In the genomic region with DNA sequence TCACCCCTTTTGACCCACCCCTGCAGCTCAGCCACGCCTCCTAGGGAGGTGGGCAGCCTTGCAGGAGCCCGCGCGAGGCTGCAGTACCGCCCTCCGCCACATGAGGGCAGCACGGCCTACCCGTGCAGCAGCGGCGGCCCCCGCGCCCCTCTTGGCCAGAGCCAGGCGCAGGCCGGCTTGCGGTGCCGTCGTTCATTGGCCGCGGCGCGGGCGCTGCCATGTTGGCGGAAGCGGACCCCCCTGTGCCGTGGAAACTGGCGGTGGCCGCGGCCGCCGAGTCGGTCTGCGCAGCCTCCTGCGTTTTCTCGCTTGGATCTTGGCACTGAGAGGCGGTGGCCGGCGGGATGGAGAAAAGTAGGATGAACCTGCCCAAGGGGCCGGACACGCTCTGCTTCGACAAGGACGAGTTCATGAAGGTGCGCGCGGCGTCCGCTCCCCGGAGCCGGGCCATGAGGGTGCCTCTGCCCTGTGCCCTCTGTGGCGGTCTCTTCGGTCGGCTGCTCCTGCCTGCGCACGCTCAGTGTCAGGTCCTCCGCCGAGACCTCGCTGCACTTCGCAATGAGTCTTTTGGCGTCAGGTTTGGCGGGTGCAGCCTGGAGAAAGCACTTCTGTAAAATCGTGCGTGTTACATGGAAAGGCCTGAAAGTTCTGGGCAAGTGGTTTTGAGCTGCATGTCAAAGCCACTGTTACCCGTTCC, we compare ENCODE assay signal across 8 cellular contexts. TPM values are rescaled to one million over a fixed set of nuclear protein-coding genes. Genes with fewer than 3 reads are reported as not detected.
A peak's percentile ranks its signal among the peaks of the same experiment; 100 is the strongest.
DNase-seq lines count a peak whose midpoint lies in the region; ATAC-seq, FAIRE-seq and TF ChIP-seq lines count a peak whose summit lies in the region.

A gene with protein sequence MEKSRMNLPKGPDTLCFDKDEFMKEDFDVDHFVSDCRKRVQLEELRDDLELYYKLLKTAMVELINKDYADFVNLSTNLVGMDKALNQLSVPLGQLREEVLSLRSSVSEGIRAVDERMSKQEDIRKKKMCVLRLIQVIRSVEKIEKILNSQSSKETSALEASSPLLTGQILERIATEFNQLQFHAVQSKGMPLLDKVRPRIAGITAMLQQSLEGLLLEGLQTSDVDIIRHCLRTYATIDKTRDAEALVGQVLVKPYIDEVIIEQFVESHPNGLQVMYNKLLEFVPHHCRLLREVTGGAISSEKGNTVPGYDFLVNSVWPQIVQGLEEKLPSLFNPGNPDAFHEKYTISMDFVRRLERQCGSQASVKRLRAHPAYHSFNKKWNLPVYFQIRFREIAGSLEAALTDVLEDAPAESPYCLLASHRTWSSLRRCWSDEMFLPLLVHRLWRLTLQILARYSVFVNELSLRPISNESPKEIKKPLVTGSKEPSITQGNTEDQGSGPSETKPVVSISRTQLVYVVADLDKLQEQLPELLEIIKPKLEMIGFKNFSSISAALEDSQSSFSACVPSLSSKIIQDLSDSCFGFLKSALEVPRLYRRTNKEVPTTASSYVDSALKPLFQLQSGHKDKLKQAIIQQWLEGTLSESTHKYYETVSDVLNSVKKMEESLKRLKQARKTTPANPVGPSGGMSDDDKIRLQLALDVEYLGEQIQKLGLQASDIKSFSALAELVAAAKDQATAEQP (plus strand): TSS at position 219 of the 697 bp plus-strand sequence. CDS start 126 bp downstream, at position 345.

- ATAC-seq in A549 (peak; percentile 98 to 99), GM18520 (IDR thresholded peaks at IDR 0.05; ENCODE audit: unreplicated experiment) (peak; percentile 81), HG03064 (IDR thresholded peaks at IDR 0.05; ENCODE audit: low read depth, unreplicated experiment) (peak; percentile 96)

- H3K4me1 ChIP-seq in A549 (peaks cover 15% of the 10 kb centered on the region), skeletal muscle satellite cell (ENCODE audit: control insufficient read depth, insufficient read depth, low read length) (peaks cover 23% of the 10 kb centered on the region)

- TF ChIP-seq CTCF in A549 (IDR thresholded peaks at IDR 0.05) (peak; percentile 88), brain microvascular endothelial cell (IDR thresholded peaks at IDR 0.05; ENCODE audit: low read depth, low read length, missing control alignments) (peak; percentile 85)

- peak within 1 kb of the TSS; percentile 100 for H3K4me2 ChIP-seq in A549
- peak within 1 kb of the TSS; percentile 84 for H3K4me2 ChIP-seq in skeletal muscle satellite cell (ENCODE audit: low read length)

- peak; percentile 22 to 53; a peak in 3 of 5 replicates for TF ChIP-seq RAD21 in A549 (conservative IDR thresholded peaks at IDR 0.05 in 1 of 2, IDR thresholded peaks at IDR 0.05 in 1 of 2)

- POLR2A ChIA-PET in A549 (lab: Yijun Ruan, JAX) = interaction anchor here (0.5 to 1.2 kb wide), 7 partner anchors 10 to 695 kb away, joined by 3 to 4 read pairs (median 3); a partner anchor contains a TSS

- in situ Hi-C loops in brain microvascular endothelial cell (cut with HindIII; ENCODE audit: low pct_ligation_motif_present, low sequenced_read_pairs) = no loop called here

- CTCF ChIA-PET in A549 (lab: Yijun Ruan, JAX) = interaction anchor here (0.6 to 2.1 kb wide), 26 partner anchors 9 to 568 kb away, joined by 3 to 9 read pairs (median 3); no protein-coding TSS in a partner anchor

- TF ChIP-seq POLR2A in A549 (IDR thresholded peaks at IDR 0.05; ENCODE audit: low read length) = peak; percentile 84

- DNase-seq in A549 (ENCODE audit: low read depth in 1 of 2, low spot score in 1 of 2) (peak; percentile 93 to 94), NCI-H2107 (lab: John Stamatoyannopoulos, UW) (peak; percentile 93), UCSD-AML1 (lab: John Stamatoyannopoulos, UW; ENCODE audit: unreplicated experiment) (peak; percentile 95), brain microvascular endothelial cell (peak; percentile 91)

- FAIRE-seq in A549 (lab: Jason Lieb, UNC) = no peak

- peak within 1 kb of the TSS; percentile 79 for H3K4me3 ChIP-seq in A549
- H3K4me3 ChIP-seq in brain microvascular endothelial cell (ENCODE audit: low read depth, low read length) = peak within 1 kb of the TSS; percentile 93
- peak within 1 kb of the TSS; percentile 97 for H3K4me3 ChIP-seq in iPS-11a (ENCODE audit: low read depth, low read length)
- H3K4me3 ChIP-seq in skeletal muscle satellite cell (ENCODE audit: low read length) = peak within 1 kb of the TSS; percentile 99

- H3K27me3 ChIP-seq in brain microvascular endothelial cell (replicated peaks) = peaks cover 5% of the 10 kb centered on the region
- peaks cover 18% of the 10 kb centered on the region for H3K27me3 ChIP-seq in skeletal muscle satellite cell (ENCODE audit: control insufficient read depth, insufficient read depth, low read length)

- TF ChIP-seq EP300 in A549 (IDR thresholded peaks at IDR 0.05) = no peak

- H3K9me3 ChIP-seq in A549 (no peaks in the 10 kb centered on the region), skeletal muscle satellite cell (replicated peaks; ENCODE audit: low read length) (no peaks in the 10 kb centered on the region)

- under 1% methylated on average over 30 of the region's 62 CpGs for WGBS in A549 (ENCODE audit: missing lambda C conversion rate)

- H3K36me3 ChIP-seq in brain microvascular endothelial cell (replicated peaks) = no peaks in the 10 kb centered on the region
- no peaks in the 10 kb centered on the region for H3K36me3 ChIP-seq in skeletal muscle satellite cell (ENCODE audit: insufficient read depth, low read length)

- H3K27ac ChIP-seq in A549 (peak within 1 kb of the TSS; percentile 86 to 88), brain microvascular endothelial cell (peak within 1 kb of the TSS; percentile 78)

- peak within 1 kb of the TSS; percentile 86 for H3K9ac ChIP-seq in skeletal muscle satellite cell (ENCODE audit: low read depth, low read length)

TF ChIP-seq in A549, 52 proteins besides CTCF, POLR2A, EP300 and RAD21:
- TF ChIP-seq, protein P1, sequence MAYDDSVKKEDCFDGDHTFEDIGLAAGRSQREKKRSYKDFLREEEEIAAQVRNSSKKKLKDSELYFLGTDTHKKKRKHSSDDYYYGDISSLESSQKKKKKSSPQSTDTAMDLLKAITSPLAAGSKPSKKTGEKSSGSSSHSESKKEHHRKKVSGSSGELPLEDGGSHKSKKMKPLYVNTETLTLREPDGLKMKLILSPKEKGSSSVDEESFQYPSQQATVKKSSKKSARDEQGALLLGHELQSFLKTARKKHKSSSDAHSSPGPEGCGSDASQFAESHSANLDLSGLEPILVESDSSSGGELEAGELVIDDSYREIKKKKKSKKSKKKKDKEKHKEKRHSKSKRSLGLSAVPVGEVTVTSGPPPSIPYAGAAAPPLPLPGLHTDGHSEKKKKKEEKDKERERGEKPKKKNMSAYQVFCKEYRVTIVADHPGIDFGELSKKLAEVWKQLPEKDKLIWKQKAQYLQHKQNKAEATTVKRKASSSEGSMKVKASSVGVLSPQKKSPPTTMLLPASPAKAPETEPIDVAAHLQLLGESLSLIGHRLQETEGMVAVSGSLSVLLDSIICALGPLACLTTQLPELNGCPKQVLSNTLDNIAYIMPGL (CRISPR knock-in tag; IDR thresholded peaks at IDR 0.05; ENCODE audit: borderline replicate concordance) = no peak
- TF ChIP-seq, protein P2, sequence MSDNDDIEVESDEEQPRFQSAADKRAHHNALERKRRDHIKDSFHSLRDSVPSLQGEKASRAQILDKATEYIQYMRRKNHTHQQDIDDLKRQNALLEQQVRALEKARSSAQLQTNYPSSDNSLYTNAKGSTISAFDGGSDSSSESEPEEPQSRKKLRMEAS (IDR thresholded peaks at IDR 0.05) = peak; percentile 76
- TF ChIP-seq MAZ (IDR thresholded peaks at IDR 0.05; ENCODE audit: borderline replicate concordance, low read depth, low read length) = 0 out of 2 replicates have a peak, but pooled peaks have one; percentile 41
- TF ChIP-seq, protein P3, sequence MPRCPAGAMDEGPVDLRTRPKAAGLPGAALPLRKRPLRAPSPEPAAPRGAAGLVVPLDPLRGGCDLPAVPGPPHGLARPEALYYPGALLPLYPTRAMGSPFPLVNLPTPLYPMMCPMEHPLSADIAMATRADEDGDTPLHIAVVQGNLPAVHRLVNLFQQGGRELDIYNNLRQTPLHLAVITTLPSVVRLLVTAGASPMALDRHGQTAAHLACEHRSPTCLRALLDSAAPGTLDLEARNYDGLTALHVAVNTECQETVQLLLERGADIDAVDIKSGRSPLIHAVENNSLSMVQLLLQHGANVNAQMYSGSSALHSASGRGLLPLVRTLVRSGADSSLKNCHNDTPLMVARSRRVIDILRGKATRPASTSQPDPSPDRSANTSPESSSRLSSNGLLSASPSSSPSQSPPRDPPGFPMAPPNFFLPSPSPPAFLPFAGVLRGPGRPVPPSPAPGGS (IDR thresholded peaks at IDR 0.05) = peak; percentile 81; the same call in 2 of the 3 replicates
- peak; percentile 83 for TF ChIP-seq MYC (IDR thresholded peaks at IDR 0.05; ENCODE audit: borderline replicate concordance, low read length)
- TF ChIP-seq JUN (IDR thresholded peaks at IDR 0.05) = peak; percentile 84 to 93
- TF ChIP-seq SMC3 (IDR thresholded peaks at IDR 0.05) = peak; percentile 66
- 0 out of 2 replicates have a peak, but pooled peaks have one; percentile 33 for TF ChIP-seq HOXB13 (CRISPR knock-in tag; IDR thresholded peaks at IDR 0.05; ENCODE audit: low read depth)
- peak; percentile 92 for TF ChIP-seq PHF8 (IDR thresholded peaks at IDR 0.05; ENCODE audit: borderline replicate concordance, low read depth)
- peak; percentile 61 for TF ChIP-seq KDM5A (IDR thresholded peaks at IDR 0.05)
- TF ChIP-seq, protein P4, sequence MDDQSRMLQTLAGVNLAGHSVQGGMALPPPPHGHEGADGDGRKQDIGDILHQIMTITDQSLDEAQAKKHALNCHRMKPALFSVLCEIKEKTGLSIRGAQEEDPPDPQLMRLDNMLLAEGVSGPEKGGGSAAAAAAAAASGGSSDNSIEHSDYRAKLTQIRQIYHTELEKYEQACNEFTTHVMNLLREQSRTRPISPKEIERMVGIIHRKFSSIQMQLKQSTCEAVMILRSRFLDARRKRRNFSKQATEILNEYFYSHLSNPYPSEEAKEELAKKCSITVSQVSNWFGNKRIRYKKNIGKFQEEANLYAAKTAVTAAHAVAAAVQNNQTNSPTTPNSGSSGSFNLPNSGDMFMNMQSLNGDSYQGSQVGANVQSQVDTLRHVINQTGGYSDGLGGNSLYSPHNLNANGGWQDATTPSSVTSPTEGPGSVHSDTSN (IDR thresholded peaks at IDR 0.05) = no peak; the same call in 1 of the 2 replicates
- no peak for TF ChIP-seq HDAC2 (IDR thresholded peaks at IDR 0.05)

RNA-seq across cellular contexts. Expression of the gene that starts here (rescaled TPM):
- polyA plus RNA-seq in A549 (2011; rRNA removed) (32.3 and 34.2 TPM in 2 replicates), A549 (2017; fragmentation: RNase III; extraction: RNeasy Plus Mini Kit Qiagen cat#74134 plus additional on column Dnase treatment) (21.9 to 23.4 TPM (median 23.0 TPM) in 3 replicates)
- polyA plus RNA-seq in A549 (2012; cell fraction: cytosol; rRNA removed) = 10.4 and 11.0 TPM in 2 replicates
- 8.8 and 11.1 TPM in 2 replicates for polyA plus RNA-seq in A549 (2012; cell fraction: nucleus; rRNA removed)
- polyA minus RNA-seq in A549 (2011; rRNA and poly(A)+ RNA removed) = 19.9 and 20.5 TPM in 2 replicates
- total RNA-seq in skeletal muscle satellite cell (2012; rRNA removed) = 14.6 and 17.5 TPM in 2 replicates

Comparison
In these comparisons a context has a peak if more than half of its experiments do, and no peak if none do; other contexts are left out.
1. Peak in every context shown above with its lines: DNase-seq, ATAC-seq, H3K4me3 ChIP-seq and H3K27ac ChIP-seq.